ENCODE assay signal across 8 cellular contexts in the genomic region with DNA sequence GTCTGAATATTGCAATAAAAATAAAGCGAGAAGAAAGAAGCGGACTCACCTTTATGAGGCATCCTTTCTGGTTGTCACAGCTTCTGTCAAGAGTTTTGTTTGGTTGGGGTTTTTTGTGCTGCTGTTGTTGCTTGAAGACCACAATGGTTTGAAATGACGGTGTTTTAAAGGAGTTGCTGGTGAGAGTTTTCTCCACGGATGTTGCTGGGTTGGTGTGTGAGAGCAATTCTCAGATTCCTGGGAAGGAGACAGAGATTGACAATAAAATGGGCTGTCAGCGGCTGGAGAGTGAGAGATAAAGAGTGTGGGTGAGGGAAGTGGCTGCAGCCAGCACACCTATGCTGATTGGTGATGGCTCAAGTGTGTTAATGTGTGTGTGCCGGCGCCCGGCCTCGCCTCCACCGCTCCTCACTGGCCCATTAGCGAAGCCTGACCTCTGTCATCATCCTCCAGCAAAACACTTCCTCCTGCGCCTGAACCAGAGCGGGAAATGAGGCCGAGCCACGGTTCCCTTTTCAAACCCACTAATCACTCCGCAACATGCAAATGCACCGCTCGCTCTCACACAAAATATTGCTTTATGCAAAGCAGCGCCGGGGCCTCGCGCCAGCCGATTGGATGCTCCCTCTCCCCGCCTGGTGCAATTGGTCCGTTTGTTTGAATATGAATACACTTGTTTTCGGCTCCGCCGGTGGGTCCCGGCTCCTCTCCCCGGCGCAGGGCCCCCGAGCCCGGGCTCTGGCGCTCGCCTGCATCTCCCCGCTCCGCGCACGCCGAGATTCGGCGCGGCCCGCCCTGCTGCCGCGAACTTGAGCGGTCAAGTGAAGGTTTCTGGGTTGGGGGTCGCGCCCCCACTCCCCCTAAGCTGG. TPM values are rescaled to one million over a fixed set of nuclear protein-coding genes. Genes with fewer than 3 reads are reported as not detected.
DNase-seq lines count a peak whose midpoint lies in the region; ATAC-seq and TF ChIP-seq lines count a peak whose summit lies in the region.

PAX6 (minus strand) TSS at position 544 of the 869 bp plus-strand sequence. CDS start 4,911 bp downstream, outside the sequence.

- H3K36me3 ChIP-seq in CD8-positive, alpha-beta T cell (ENCODE audit: insufficient read depth, low read length), result no peaks in the 10 kb centered on the region
- H3K36me3 ChIP-seq in cardiac muscle cell, result no peaks in the 10 kb centered on the region

- H3K27me3 Mint-ChIP-seq in CD8-positive, alpha-beta T cell (ENCODE audit: low read depth), result peaks cover 71% of the 10 kb centered on the region
- H3K27me3 Mint-ChIP-seq in activated naive CD4-positive, alpha-beta T cell treated with anti-CD3 and anti-CD28 coated beads, Interleukin-2, amount 50 U/mL, for 24 hours, result peaks cover 65% of the 10 kb centered on the region
- H3K27me3 Mint-ChIP-seq in osteocyte (ENCODE audit: unreplicated experiment), result peaks cover 77% of the 10 kb centered on the region

- peaks cover 70% of the 10 kb centered on the region for H3K4me1 ChIP-seq in CD8-positive, alpha-beta T cell (ENCODE audit: insufficient read depth, low read length)
- H3K4me1 ChIP-seq in cardiac muscle cell (ENCODE audit: low read depth), result peaks cover 12% of the 10 kb centered on the region

- intact Hi-C loops in CD8-positive, alpha-beta T cell (cut with DNase I, micrococcal nuclease), result no loop called here

- H3K4me3 Mint-ChIP-seq in CD8-positive, alpha-beta T cell, result peak within 1 kb of the TSS; percentile 79
- H3K4me3 Mint-ChIP-seq in activated naive CD4-positive, alpha-beta T cell treated with anti-CD3 and anti-CD28 coated beads, Interleukin-2, amount 50 U/mL, for 24 hours, result peak within 1 kb of the TSS; percentile 86
- H3K4me3 Mint-ChIP-seq in osteocyte (ENCODE audit: unreplicated experiment), result peak within 1 kb of the TSS; percentile 65

- CTCF ChIA-PET in CD8-positive, alpha-beta T cell (lab: Charles Lee), result no interaction called here

- peaks cover 58% of the 10 kb centered on the region for H3K4me1 Mint-ChIP-seq in CD8-positive, alpha-beta T cell (ENCODE audit: low read depth)
- H3K4me1 Mint-ChIP-seq in activated naive CD4-positive, alpha-beta T cell treated with anti-CD3 and anti-CD28 coated beads, Interleukin-2, amount 50 U/mL, for 24 hours, result peaks cover 59% of the 10 kb centered on the region
- peaks cover 45% of the 10 kb centered on the region for H3K4me1 Mint-ChIP-seq in osteocyte (ENCODE audit: unreplicated experiment)

- ATAC-seq in CD8-positive, alpha-beta T cell, result peak; percentile 71
- ATAC-seq in HG03280 (IDR thresholded peaks at IDR 0.05; ENCODE audit: unreplicated experiment), result peak; percentile 58

- TF ChIP-seq CTCF in CD8-positive, alpha-beta T cell (IDR thresholded peaks at IDR 0.05), result no peak
- TF ChIP-seq CTCF in cardiac muscle cell (IDR thresholded peaks at IDR 0.05; ENCODE audit: low read depth, low read length) (no peak), osteocyte (IDR thresholded peaks at IDR 0.05) (no peak)

- no peak within 1 kb of the TSS for H3K27ac ChIP-seq in CD8-positive, alpha-beta T cell (ENCODE audit: low read depth, low read length)
- H3K27ac ChIP-seq in cardiac muscle cell, result no peak within 1 kb of the TSS

- H3K9me3 Mint-ChIP-seq in CD8-positive, alpha-beta T cell, result no peaks in the 10 kb centered on the region
- no peaks in the 10 kb centered on the region for H3K9me3 Mint-ChIP-seq in activated naive CD4-positive, alpha-beta T cell treated with anti-CD3 and anti-CD28 coated beads, Interleukin-2, amount 50 U/mL, for 24 hours
- H3K9me3 Mint-ChIP-seq in osteocyte (ENCODE audit: unreplicated experiment), result no peaks in the 10 kb centered on the region

- DNase-seq in CD8-positive, alpha-beta T cell, result peak in 2 of 7 experiments; percentile 37 to 52
- DNase-seq in GM19238 (ENCODE audit: insufficient read length, low spot score) (peak; percentile 69), NCI-H524 (lab: John Stamatoyannopoulos, UW) (peak; percentile 61 to 83), cardiac muscle cell (ENCODE audit: low read depth in 1 of 2, low spot score in 1 of 2) (peak; percentile 32 to 68), osteocyte (ENCODE audit: extremely low spot score, unreplicated experiment) (peak; percentile 83)
- no peak for DNase-seq in effector CD4-positive, alpha-beta T cell

- peak within 1 kb of the TSS; percentile 52 for H3K4me3 ChIP-seq in CD8-positive, alpha-beta T cell (ENCODE audit: low read depth, low read length)
- peak within 1 kb of the TSS; percentile 21 for H3K4me3 ChIP-seq in cardiac muscle cell

- H3K27ac Mint-ChIP-seq in CD8-positive, alpha-beta T cell, result no peak within 1 kb of the TSS
- no peak within 1 kb of the TSS for H3K27ac Mint-ChIP-seq in activated naive CD4-positive, alpha-beta T cell treated with anti-CD3 and anti-CD28 coated beads, Interleukin-2, amount 50 U/mL, for 24 hours
- H3K27ac Mint-ChIP-seq in osteocyte (ENCODE audit: unreplicated experiment), result no peak within 1 kb of the TSS

- H3K27me3 ChIP-seq in CD8-positive, alpha-beta T cell (ENCODE audit: insufficient read depth, low read length), result peaks cover 69% of the 10 kb centered on the region
- peaks cover 100% of the 10 kb centered on the region for H3K27me3 ChIP-seq in cardiac muscle cell

- POLR2A ChIA-PET in CD8-positive, alpha-beta T cell (lab: Charles Lee), result no interaction called here

- H3K36me3 Mint-ChIP-seq in CD8-positive, alpha-beta T cell, result no peaks in the 10 kb centered on the region
- H3K36me3 Mint-ChIP-seq in activated naive CD4-positive, alpha-beta T cell treated with anti-CD3 and anti-CD28 coated beads, Interleukin-2, amount 50 U/mL, for 24 hours, result peaks cover 5% of the 10 kb centered on the region
- no peaks in the 10 kb centered on the region for H3K36me3 Mint-ChIP-seq in osteocyte (ENCODE audit: unreplicated experiment)

- no peaks in the 10 kb centered on the region for H3K9me3 ChIP-seq in CD8-positive, alpha-beta T cell (ENCODE audit: low read length)
- no peaks in the 10 kb centered on the region for H3K9me3 ChIP-seq in cardiac muscle cell (ENCODE audit: low read depth)

RNA-seq across cellular contexts. Expression of gene PAX6, which starts in this region (rescaled TPM):
- not detected for total RNA-seq in CD8-positive, alpha-beta T cell
- total RNA-seq in cardiac muscle cell, result 0.14 and 1.1 TPM in 2 replicates
- polyA plus RNA-seq in cardiac muscle cell, result 0.56 TPM in 1 of 2 replicates, not detected in the other
- not detected in 2 replicates for total RNA-seq in osteocyte

Comparison
In these comparisons a context has a peak if more than half of its experiments do, and no peak if none do; other contexts are left out.
1. Peak in ATAC-seq and H3K4me3 ChIP-seq in CD8-positive, alpha-beta T cell; RNA of the gene not detected or under 1 TPM.
2. Peak in DNase-seq in osteocyte; RNA of the gene not detected or under 1 TPM.